Comparison of ENCODE assay signal across 20 cellular contexts in the genomic region with DNA sequence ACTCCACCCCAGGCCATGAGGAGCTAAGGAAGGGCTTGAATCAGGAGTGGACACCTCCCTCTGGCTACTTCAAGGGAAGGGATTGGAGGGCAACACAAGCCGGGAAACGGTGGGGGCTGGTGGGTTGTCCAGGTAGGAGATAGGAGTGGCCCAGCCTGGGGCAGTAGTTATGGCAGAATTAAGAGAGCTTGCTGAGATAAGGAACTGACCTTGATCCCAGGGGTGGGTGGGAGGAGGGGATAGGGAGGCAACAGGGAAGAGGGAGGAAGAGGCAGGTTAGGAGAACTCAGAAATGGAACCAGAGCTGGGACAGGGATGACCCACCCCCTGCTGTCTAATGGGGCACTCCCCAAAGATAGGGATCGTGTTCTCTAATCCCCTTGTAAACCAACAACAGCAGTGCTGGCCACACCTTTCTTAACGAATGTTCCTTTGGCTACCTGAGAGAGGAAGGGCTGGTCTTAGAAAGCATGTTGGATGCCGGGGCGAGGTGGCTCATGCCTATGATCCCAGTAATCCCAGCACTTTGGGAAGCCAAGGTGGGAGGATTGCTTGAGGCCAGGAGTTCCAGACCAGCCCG.
DNase-seq lines count a peak whose midpoint lies in the region; ATAC-seq and TF ChIP-seq lines count a peak whose summit lies in the region.
"Had no signal": no experiment of that assay in that cellular context is flagged by ENCODE, and none has a peak within 500 bp of the region (broad histone marks: within the 10 kb centered on the region; RNA-seq: fewer than 3 reads in every experiment).

No MANE protein-coding gene starts in this region.

- H3K36me3 ChIP-seq in BLaER1 (no peaks in the 10 kb centered on the region), WERI-Rb-1 (no peaks in the 10 kb centered on the region)

- peak; percentile 78 for ATAC-seq in left colon
- ATAC-seq in stimulated activated naive B cell treated with anti-CD40 and anti-IgM and Interleukin-4, amounts not matched to agents 10 μg/mL and 1 μg/mL and 100 μg/mL, for 72 hours (replicated peaks), result no peak
- no peak for ATAC-seq in activated T-cell treated with anti-CD3 and anti-CD28 coated beads, Interleukin-2, amount 50 U/mL, for 4 hours
- ATAC-seq: activated CD8-positive, alpha-beta memory T cell treated with anti-CD3 and anti-CD28 coated beads, Interleukin-2, amount 10 ng/mL, durations not matched to agents 7 days and 5 days had no signal

- DNase-seq in WERI-Rb-1 (peak; percentile 11), left colon (peak in 1 of 2 donors; percentile 16), NCI-H1105 (lab: John Stamatoyannopoulos, UW) (no peak), T1000 (lab: John Stamatoyannopoulos, UW) (no peak), pons (ENCODE audit: low spot score) (no peak)
- no peak for DNase-seq in stimulated activated naive B cell treated with anti-CD40 and anti-IgM and Interleukin-4, amounts not matched to agents 10 μg/mL and 1 μg/mL and 100 μg/mL, for 72 hours
- DNase-seq in activated T-cell treated with anti-CD3 and anti-CD28 coated beads, Interleukin-2, amount 50 U/mL, for 4 hours, result no peak
- DNase-seq: activated CD4-positive, alpha-beta T cell treated with anti-CD3 and anti-CD28 coated beads, Interleukin-2, amount 10 ng/mL, durations not matched to agents 7 days and 5 days; activated CD8-positive, alpha-beta memory T cell treated with anti-CD3 and anti-CD28 coated beads, Interleukin-2, amount 10 ng/mL, durations not matched to agents 7 days and 5 days; activated naive CD4-positive, alpha-beta T cell treated with anti-CD3 and anti-CD28 coated beads, Interleukin-2, amount 10 ng/mL, durations not matched to agents 7 days and 5 days; central memory CD4-positive, alpha-beta T cell; GDM1; glutamatergic neuron; mammary epithelial cell; T-helper 2 cell; trophoblast cell had no signal

- H3K27ac Mint-ChIP-seq in stimulated activated naive B cell treated with anti-CD40 and anti-IgM and Interleukin-4, amounts not matched to agents 10 μg/mL and 1 μg/mL and 100 μg/mL, for 72 hours, result peak overlapping the region; percentile 32
- H3K27ac Mint-ChIP-seq: activated CD4-positive, alpha-beta T cell treated with anti-CD3 and anti-CD28 coated beads, Interleukin-2, amount 10 ng/mL, durations not matched to agents 7 days and 5 days; activated CD8-positive, alpha-beta memory T cell treated with anti-CD3 and anti-CD28 coated beads, Interleukin-2, amount 10 ng/mL, durations not matched to agents 7 days and 5 days; activated naive CD4-positive, alpha-beta T cell treated with anti-CD3 and anti-CD28 coated beads, Interleukin-2, amount 10 ng/mL, durations not matched to agents 7 days and 5 days; stimulated activated naive CD8-positive, alpha-beta T cell treated with anti-CD3 and anti-CD28 coated beads, Interleukin-15, Interleukin-2, amounts not matched to agents 100 ng/mL and 50 ng/mL, for 24 hours had no signal

- no peak for TF ChIP-seq CTCF in WERI-Rb-1 (IDR thresholded peaks at IDR 0.05; ENCODE audit: low read depth, low read length)

- peaks cover 0 to 4% of the 10 kb centered on the region in 2 donors for H3K27me3 Mint-ChIP-seq in stimulated activated naive B cell treated with anti-CD40 and anti-IgM and Interleukin-4, amounts not matched to agents 10 μg/mL and 1 μg/mL and 100 μg/mL, for 72 hours
- H3K27me3 Mint-ChIP-seq in activated T-cell treated with anti-CD3 and anti-CD28 coated beads, Interleukin-2, amount 50 U/mL, for 4 hours (ENCODE audit: low read depth), result peaks cover under 1% of the 10 kb centered on the region
- H3K27me3 Mint-ChIP-seq: stimulated activated naive CD8-positive, alpha-beta T cell treated with anti-CD3 and anti-CD28 coated beads, Interleukin-15, Interleukin-2, amounts not matched to agents 100 ng/mL and 50 ng/mL, for 24 hours had no signal

- no peak overlapping the region for H3K9ac ChIP-seq in BLaER1
- H3K9ac ChIP-seq: KMS-11 had no signal

- H3K27ac ChIP-seq in BLaER1, result peak overlapping the region; percentile 38; the same call in 1 of the 2 replicates
- peak overlapping the region; percentile 55 for H3K27ac ChIP-seq in WERI-Rb-1
- H3K27ac ChIP-seq: A549, KMS-11 had no signal

- no peaks in the 10 kb centered on the region for H3K27me3 ChIP-seq in BLaER1
- H3K27me3 ChIP-seq in WERI-Rb-1 (ENCODE audit: insufficient read depth, low read depth, severe bottlenecking), result no peaks in the 10 kb centered on the region

- no peaks in the 10 kb centered on the region for H3K9me3 ChIP-seq in BLaER1
- H3K9me3 ChIP-seq in WERI-Rb-1 (ENCODE audit: severe bottlenecking), result no peaks in the 10 kb centered on the region
- H3K9me3 ChIP-seq: A549 had no signal

- H3K4me3 ChIP-seq in BLaER1 (no peak overlapping the region), WERI-Rb-1 (ENCODE audit: low read depth, low read length) (no peak overlapping the region)
- H3K4me3 ChIP-seq: A549 had no signal

- no peaks in the 10 kb centered on the region for H4K20me1 ChIP-seq in BLaER1

- H3K9me3 Mint-ChIP-seq in stimulated activated naive B cell treated with anti-CD40 and anti-IgM and Interleukin-4, amounts not matched to agents 10 μg/mL and 1 μg/mL and 100 μg/mL, for 72 hours, result no peaks in the 10 kb centered on the region
- H3K9me3 Mint-ChIP-seq in activated T-cell treated with anti-CD3 and anti-CD28 coated beads, Interleukin-2, amount 50 U/mL, for 4 hours, result no peaks in the 10 kb centered on the region
- H3K9me3 Mint-ChIP-seq: activated CD4-positive, alpha-beta T cell treated with anti-CD3 and anti-CD28 coated beads, Interleukin-2, amount 10 ng/mL, durations not matched to agents 7 days and 5 days; activated naive CD4-positive, alpha-beta T cell treated with anti-CD3 and anti-CD28 coated beads, Interleukin-2, amount 10 ng/mL, durations not matched to agents 7 days and 5 days; stimulated activated naive CD8-positive, alpha-beta T cell treated with anti-CD3 and anti-CD28 coated beads, Interleukin-15, Interleukin-2, amounts not matched to agents 100 ng/mL and 50 ng/mL, for 24 hours had no signal

- peaks cover 46% of the 10 kb centered on the region for H3K4me1 ChIP-seq in BLaER1
- H3K4me1 ChIP-seq: A549 had no signal

- peaks cover 30 to 31% of the 10 kb centered on the region in 2 donors for H3K4me1 Mint-ChIP-seq in stimulated activated naive B cell treated with anti-CD40 and anti-IgM and Interleukin-4, amounts not matched to agents 10 μg/mL and 1 μg/mL and 100 μg/mL, for 72 hours
- peaks cover 7% of the 10 kb centered on the region for H3K4me1 Mint-ChIP-seq in activated T-cell treated with anti-CD3 and anti-CD28 coated beads, Interleukin-2, amount 50 U/mL, for 4 hours (ENCODE audit: low read depth)
- H3K4me1 Mint-ChIP-seq: activated naive CD4-positive, alpha-beta T cell treated with anti-CD3 and anti-CD28 coated beads, Interleukin-2, amount 10 ng/mL, durations not matched to agents 7 days and 5 days had no signal

- H3K4me2 ChIP-seq in BLaER1, result no peak overlapping the region
- H3K4me2 ChIP-seq: A549, KMS-11 had no signal

- intact Hi-C loops in left colon (cut with DNase I, micrococcal nuclease), result loop anchor here in 1 of 2 donors (5.0 kb wide), 1 partner anchor 146 kb away; no protein-coding TSS in a partner anchor

- no peak overlapping the region for H3K4me3 Mint-ChIP-seq in stimulated activated naive B cell treated with anti-CD40 and anti-IgM and Interleukin-4, amounts not matched to agents 10 μg/mL and 1 μg/mL and 100 μg/mL, for 72 hours
- H3K4me3 Mint-ChIP-seq in activated T-cell treated with anti-CD3 and anti-CD28 coated beads, Interleukin-2, amount 50 U/mL, for 4 hours, result no peak overlapping the region
- H3K4me3 Mint-ChIP-seq: activated CD4-positive, alpha-beta T cell treated with anti-CD3 and anti-CD28 coated beads, Interleukin-2, amount 10 ng/mL, durations not matched to agents 7 days and 5 days; activated CD8-positive, alpha-beta memory T cell treated with anti-CD3 and anti-CD28 coated beads, Interleukin-2, amount 10 ng/mL, durations not matched to agents 7 days and 5 days; activated naive CD4-positive, alpha-beta T cell treated with anti-CD3 and anti-CD28 coated beads, Interleukin-2, amount 10 ng/mL, durations not matched to agents 7 days and 5 days; stimulated activated naive CD8-positive, alpha-beta T cell treated with anti-CD3 and anti-CD28 coated beads, Interleukin-15, Interleukin-2, amounts not matched to agents 100 ng/mL and 50 ng/mL, for 24 hours had no signal

- H3K36me3 Mint-ChIP-seq in stimulated activated naive B cell treated with anti-CD40 and anti-IgM and Interleukin-4, amounts not matched to agents 10 μg/mL and 1 μg/mL and 100 μg/mL, for 72 hours, result no peaks in the 10 kb centered on the region
- no peaks in the 10 kb centered on the region for H3K36me3 Mint-ChIP-seq in activated T-cell treated with anti-CD3 and anti-CD28 coated beads, Interleukin-2, amount 50 U/mL, for 4 hours (ENCODE audit: insufficient read depth)
- H3K36me3 Mint-ChIP-seq: activated CD8-positive, alpha-beta memory T cell treated with anti-CD3 and anti-CD28 coated beads, Interleukin-2, amount 10 ng/mL, durations not matched to agents 7 days and 5 days; activated naive CD4-positive, alpha-beta T cell treated with anti-CD3 and anti-CD28 coated beads, Interleukin-2, amount 10 ng/mL, durations not matched to agents 7 days and 5 days had no signal
